Comparison of ENCODE assay signal across 2 cellular contexts in genomic region chr3:10404377-10404776, GRCh38.
A peak's percentile ranks its signal among the peaks of the same experiment; 100 is the strongest.
TF ChIP-seq lines count a peak whose summit lies in the region.

No MANE protein-coding gene starts in this region.

TF ChIP-seq in HEK293, 187 proteins besides CTCF, POLR2A, EP300 and RAD21:
- no peak for TF ChIP-seq ZNF18 (tag by site-specific recombination; IDR thresholded peaks at IDR 0.05)
- 0 out of 2 replicates have a peak, but pooled peaks have one; percentile 15 for TF ChIP-seq EGR2 (tag by site-specific recombination; IDR thresholded peaks at IDR 0.05; ENCODE audit: low read depth)
- TF ChIP-seq KLF9 (tag by site-specific recombination; IDR thresholded peaks at IDR 0.05; ENCODE audit: low read depth), result no peak
- TF ChIP-seq ZNF664 (tag by site-specific recombination; IDR thresholded peaks at IDR 0.05), result peak; percentile 84
TF ChIP-seq in HEK293: peak in this region for 2.

TF ChIP-seq in K562, 482 proteins besides CTCF, POLR2A, EP300 and RAD21:
- TF ChIP-seq RCOR1 (IDR thresholded peaks at IDR 0.05; ENCODE audit: borderline replicate concordance in 1 of 2, low read depth in 2 of 2, low read length in 2 of 2), result no peak
- TF ChIP-seq GMEB1 (CRISPR knock-in tag; IDR thresholded peaks at IDR 0.05), result no peak
- TF ChIP-seq TAF9B (IDR thresholded peaks at IDR 0.05; ENCODE audit: partially characterized antibody), result no peak
- TF ChIP-seq FIP1L1 (IDR thresholded peaks at IDR 0.05; ENCODE audit: low read depth, low read length, poor library complexity, severe bottlenecking), result no peak
- TF ChIP-seq CGGBP1 (CRISPR knock-in tag; IDR thresholded peaks at IDR 0.05), result no peak
- TF ChIP-seq SAP30 (IDR thresholded peaks at IDR 0.05; ENCODE audit: borderline replicate concordance, insufficient read depth, low read depth, low read length, poor library complexity, severe bottlenecking), result no peak
- TF ChIP-seq ZMIZ1 (IDR thresholded peaks at IDR 0.05; ENCODE audit: low read depth in 2 of 2, low read length in 2 of 2), result no peak
- no peak for TF ChIP-seq SP2 (IDR thresholded peaks at IDR 0.05; ENCODE audit: extremely low read depth, low read depth, low read length, poor library complexity, severe bottlenecking)
- TF ChIP-seq MAFK (IDR thresholded peaks at IDR 0.05; ENCODE audit: low read length), result no peak
- TF ChIP-seq ILF3 (IDR thresholded peaks at IDR 0.05; ENCODE audit: borderline replicate concordance), result no peak
